Comparison of ENCODE assay signal across 32 cellular contexts in the genomic region with DNA sequence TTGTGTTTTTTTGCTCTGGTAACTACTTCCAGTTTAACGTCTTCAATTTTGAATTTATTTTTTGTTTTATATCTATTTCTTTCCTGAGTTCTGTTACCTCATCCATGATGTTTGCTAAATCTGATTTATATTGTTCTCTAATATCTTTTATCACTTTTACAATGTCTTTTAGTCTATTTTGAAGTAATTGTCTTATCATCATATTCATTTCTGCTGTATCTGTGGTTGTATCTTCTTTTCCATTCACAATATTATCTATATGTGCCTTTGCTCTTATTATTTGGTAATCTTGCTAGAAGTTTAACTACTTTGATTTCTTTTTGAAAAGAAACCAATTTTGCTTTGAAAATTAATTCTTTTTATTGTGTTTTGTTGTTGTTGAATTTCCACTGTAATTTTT. TPM values are rescaled to one million over a fixed set of nuclear protein-coding genes. Genes with fewer than 3 reads are reported as not detected.
"Had no signal": no experiment of that assay in that cellular context is flagged by ENCODE, and none has a peak within 500 bp of the region (broad histone marks: within the 10 kb centered on the region; RNA-seq: fewer than 3 reads in every experiment).

No MANE protein-coding gene starts in this region.

- FAIRE-seq: bronchial epithelial cell, TTC549 had no signal

- H3K36me3 ChIP-seq: cardiac muscle cell had no signal

- H3K4me3 ChIP-seq: ascending aorta, cardiac muscle cell had no signal

- H3K27me3 ChIP-seq: ascending aorta, cardiac muscle cell had no signal

- ATAC-seq: activated CD8-positive, alpha-beta memory T cell treated with anti-CD3 and anti-CD28 coated beads, Interleukin-2, amount 10 ng/mL, durations not matched to agents 7 days and 5 days; activated CD8-positive, alpha-beta T cell treated with anti-CD3 and anti-CD28 coated beads, Interleukin-2, amount 10 ng/mL, durations not matched to agents 7 days and 5 days; activated naive CD8-positive, alpha-beta T cell treated with anti-CD3 and anti-CD28 coated beads, Interleukin-2, amount 50 U/mL, for 24 hours; T-cell; T-helper 17 cell had no signal

- H3K4me1 ChIP-seq: ascending aorta had no signal

- DNase-seq: activated B cell treated with CpG ODN at 0.5 μM for 24 hours; activated CD4-positive, alpha-beta memory T cell treated with anti-CD3 and anti-CD28 coated beads, Interleukin-2, amount 10 ng/mL, durations not matched to agents 7 days and 5 days; activated CD4-positive, alpha-beta T cell treated with anti-CD3 and anti-CD28 coated beads for 4 hours; activated CD4-positive, alpha-beta T cell treated with anti-CD3 and anti-CD28 coated beads, Interleukin-2, amount 50 U/mL, for 1 hour; activated CD4-positive, alpha-beta T cell treated with anti-CD3 and anti-CD28 coated beads, Interleukin-2, amount 50 U/mL, for 4 hours; activated CD4-positive, CD25-positive, alpha-beta regulatory T cell treated with anti-CD3 and anti-CD28 coated beads, Interleukin-2, amount 50 U/mL, for 72 hours; activated CD8-positive, alpha-beta memory T cell treated with anti-CD3 and anti-CD28 coated beads for 24 hours; activated CD8-positive, alpha-beta memory T cell treated with anti-CD3 and anti-CD28 coated beads, Interleukin-2, amount 10 ng/mL, durations not matched to agents 7 days and 5 days; activated CD8-positive, alpha-beta memory T cell treated with anti-CD3 and anti-CD28 coated beads, Interleukin-2, amount 50 U/mL, for 48 hours; activated CD8-positive, alpha-beta T cell treated with anti-CD3 and anti-CD28 coated beads, Interleukin-2, amount 10 ng/mL, durations not matched to agents 7 days and 5 days; activated effector memory CD4-positive, alpha-beta T cell treated with Interleukin-2 at 50 U/mL for 16 hours; activated gamma-delta T cell; activated naive CD4-positive, alpha-beta T cell treated with anti-CD3 and anti-CD28 coated beads, Interleukin-2, amount 10 ng/mL, durations not matched to agents 7 days and 5 days; activated naive CD4-positive, alpha-beta T cell treated with Interleukin-2 at 50 U/mL for 16 hours; activated naive CD8-positive, alpha-beta T cell treated with anti-CD3 and anti-CD28 coated beads, Interleukin-2, amount 10 ng/mL, durations not matched to agents 7 days and 5 days; activated naive CD8-positive, alpha-beta T cell treated with anti-CD3 and anti-CD28 coated beads, Interleukin-2, amount 50 U/mL, for 24 hours; activated T-cell treated with anti-CD3 and anti-CD28 coated beads, Interleukin-2, amount 50 U/mL, for 24 hours; activated T-cell treated with anti-CD3 and anti-CD28 coated beads, Interleukin-2, amount 50 U/mL, for 48 hours; amygdala; anterior cingulate cortex; caudate nucleus; cerebellar nuclear complex; T-cell; T-helper 17 cell; T1000 had no signal

- H3K27ac ChIP-seq: ascending aorta, cardiac muscle cell, VCaP had no signal

RNA-seq across cellular contexts. Expression of a gene that starts 43.6 kb away (rescaled TPM):
- total RNA-seq: activated CD4-positive, alpha-beta memory T cell treated with anti-CD3 and anti-CD28 coated beads, Interleukin-2, amount 10 ng/mL, durations not matched to agents 7 days and 5 days; activated CD4-positive, alpha-beta T cell treated with anti-CD3 and anti-CD28 coated beads, Interleukin-2, amount 10 ng/mL, durations not matched to agents 24 days and 14 days; activated CD8-positive, alpha-beta memory T cell treated with anti-CD3 and anti-CD28 coated beads, Interleukin-2, amount 10 ng/mL, durations not matched to agents 7 days and 5 days; activated naive CD8-positive, alpha-beta T cell treated with anti-CD3 and anti-CD28 coated beads, Interleukin-2, amount 10 ng/mL, durations not matched to agents 7 days and 5 days; cardiac muscle cell; T-helper 17 cell; T-helper 2 cell treated with Interferon-gamma antibody and Interleukin-4, amounts not matched to agents 100 ng/mL and 5 ng/mL, for 36 hours had no signal
